Comparison of ENCODE assay signal across 9 cellular contexts in genomic region chr9:100602302-100602930, GRCh38. TPM values are rescaled to one million over a fixed set of nuclear protein-coding genes. Genes with fewer than 3 reads are reported as not detected.
A peak's percentile ranks its signal among the peaks of the same experiment; 100 is the strongest.
DNase-seq lines count a peak whose midpoint lies in the region; ATAC-seq, FAIRE-seq and TF ChIP-seq lines count a peak whose summit lies in the region.
"Had no signal": no experiment of that assay in that cellular context is flagged by ENCODE, and none has a peak within 500 bp of the region (broad histone marks: within the 10 kb centered on the region; RNA-seq: fewer than 3 reads in every experiment).

No MANE protein-coding gene starts in this region.

- H3K9me3 ChIP-seq in gastroesophageal sphincter (no peaks in the 10 kb centered on the region), small intestine (ENCODE audit: control insufficient read depth, low read depth) (no peaks in the 10 kb centered on the region)

- H3K27me3 ChIP-seq in gastroesophageal sphincter = no peaks in the 10 kb centered on the region
- H3K27me3 ChIP-seq in small intestine (ENCODE audit: control insufficient read depth in 2 of 2, insufficient read depth in 2 of 2, low read length in 2 of 2) = no peaks in the 10 kb centered on the region

- no peaks in the 10 kb centered on the region for H3K36me3 ChIP-seq in gastroesophageal sphincter
- H3K36me3 ChIP-seq in small intestine (ENCODE audit: control insufficient read depth in 2 of 2, insufficient read depth in 2 of 2, low read length in 2 of 2) = no peaks in the 10 kb centered on the region

- FAIRE-seq in small intestine (lab: Jason Lieb, UNC) = no peak

- no peak for TF ChIP-seq POLR2A in gastroesophageal sphincter (IDR thresholded peaks at IDR 0.05)

- no peak for TF ChIP-seq EP300 in gastroesophageal sphincter (IDR thresholded peaks at IDR 0.05)

- ATAC-seq in gastroesophageal sphincter = no peak
- ATAC-seq in GM21360 (IDR thresholded peaks at IDR 0.05; ENCODE audit: unreplicated experiment) = no peak

- intact Hi-C loops in posterior cingulate gyrus (cut with DNase I) = loop anchor here (2.0 to 5.0 kb wide), 3 partner anchors 515 to 785 kb away; partner anchors contain the start of gene BAAT

- DNase-seq in GDM1 (lab: John Stamatoyannopoulos, UW) (peak; percentile 33), NCI-H1417 (lab: John Stamatoyannopoulos, UW) (peak; percentile 70 to 89 (median 70)), SK-N-DZ (ENCODE audit: low spot score) (peak; percentile 70), small intestine (peak; percentile 58), posterior cingulate gyrus (no peak)
- DNase-seq in stimulated activated CD4-positive, alpha-beta T cell treated with anti-CD3 and anti-CD28 coated beads, Interleukin-2, amount 100 ng/mL, for 24 hours = no peak

- peak; percentile 25 to 62 (median 32) for TF ChIP-seq CTCF in gastroesophageal sphincter (IDR thresholded peaks at IDR 0.05)

- H3K4me1 ChIP-seq in gastroesophageal sphincter = peaks cover 0 to 17% (median 0%) of the 10 kb centered on the region in 3 donors
- H3K4me1 ChIP-seq in small intestine (ENCODE audit: control insufficient read depth in 2 of 2, insufficient read depth in 1 of 2, low read depth in 1 of 2, low read length in 1 of 2) = peaks cover 0 to 3% of the 10 kb centered on the region in 2 donors

- 40 to 49% methylated on average over 3 of the region's 3 CpGs for WGBS in gastroesophageal sphincter (ENCODE audit: low coverage in 1 of 2), 2 donors
- 39 to 52% (median 43%) methylated on average over 3 of the region's 3 CpGs for WGBS in small intestine, 3 donors

- H3K4me3 ChIP-seq in gastroesophageal sphincter = no peak overlapping the region
- no peak overlapping the region for H3K4me3 ChIP-seq in small intestine (ENCODE audit: low read depth in 1 of 2, low read length in 2 of 2)
- H3K4me3 ChIP-seq: skin epidermis had no signal

- H3K27ac ChIP-seq in gastroesophageal sphincter = no peak overlapping the region
- H3K27ac ChIP-seq in small intestine (ENCODE audit: low read depth in 1 of 2, low read length in 1 of 2) = no peak overlapping the region
- H3K27ac ChIP-seq: skin epidermis had no signal

RNA-seq across cellular contexts. Expression of gene CAVIN4, which starts 24.5 kb away (rescaled TPM):
- 11.7 and 12.5 TPM in 2 replicates for polyA plus RNA-seq in SK-N-DZ (2014; cell fraction: cytosol; rRNA removed)
- polyA plus RNA-seq in SK-N-DZ (2014; cell fraction: nucleus; rRNA removed) = 12.2 and 14.9 TPM in 2 replicates
- total RNA-seq in gastroesophageal sphincter = 1 to 10 TPM in 1 of 4 donors, under 1 TPM in 3; 0.27 to 1.3 (median 0.67) TPM
- under 1 TPM in 1 of 3 donors, not detected in 2; 0.10 TPM for polyA plus RNA-seq in small intestine

Comparison
In these comparisons a context has a peak if more than half of its experiments do, and no peak if none do; other contexts are left out.
1. DNase-seq: peak in GDM1 (single experiment), NCI-H1417 (3 of 3), SK-N-DZ (single experiment) and small intestine (single experiment); none in posterior cingulate gyrus (0 of 10) and stimulated activated CD4-positive, alpha-beta T cell treated with anti-CD3 and anti-CD28 coated beads, Interleukin-2, amount 100 ng/mL, for 24 hours (0 of 2).